ENCODE assay signal across 1 cellular context in the genomic region with DNA sequence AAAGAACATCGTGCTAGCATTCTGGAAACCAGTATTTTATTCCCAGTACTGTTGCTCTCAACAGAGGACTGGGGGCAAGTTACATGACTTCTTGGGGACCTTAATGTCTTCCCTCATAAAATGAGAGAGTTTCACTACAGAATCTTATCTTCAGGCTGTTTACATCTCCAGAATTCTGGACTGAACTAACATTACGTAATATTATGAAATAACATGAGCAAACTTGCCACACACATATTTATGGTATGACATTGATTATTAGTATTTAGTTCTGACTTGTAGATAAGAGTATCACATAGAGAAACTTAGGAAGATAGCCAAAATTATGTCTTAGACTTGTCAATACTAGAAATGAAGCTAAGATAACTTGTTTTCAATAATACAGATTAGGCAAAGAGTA.
TF ChIP-seq lines count a peak whose summit lies in the region.

No MANE protein-coding gene starts in this region.

TF ChIP-seq in IMR-90, 13 proteins besides CTCF, POLR2A, EP300 and RAD21:
- TF ChIP-seq CEBPB (IDR thresholded peaks at IDR 0.05; ENCODE audit: low read depth, low read length) = peak; percentile 96
- TF ChIP-seq, protein P1, sequence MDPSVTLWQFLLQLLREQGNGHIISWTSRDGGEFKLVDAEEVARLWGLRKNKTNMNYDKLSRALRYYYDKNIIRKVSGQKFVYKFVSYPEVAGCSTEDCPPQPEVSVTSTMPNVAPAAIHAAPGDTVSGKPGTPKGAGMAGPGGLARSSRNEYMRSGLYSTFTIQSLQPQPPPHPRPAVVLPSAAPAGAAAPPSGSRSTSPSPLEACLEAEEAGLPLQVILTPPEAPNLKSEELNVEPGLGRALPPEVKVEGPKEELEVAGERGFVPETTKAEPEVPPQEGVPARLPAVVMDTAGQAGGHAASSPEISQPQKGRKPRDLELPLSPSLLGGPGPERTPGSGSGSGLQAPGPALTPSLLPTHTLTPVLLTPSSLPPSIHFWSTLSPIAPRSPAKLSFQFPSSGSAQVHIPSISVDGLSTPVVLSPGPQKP (IDR thresholded peaks at IDR 0.05; ENCODE audit: borderline replicate concordance, low read depth, low read length) = no peak
TF ChIP-seq in IMR-90: peak in this region for 1.
